Comparison of ENCODE assay signal across 34 cellular contexts in the genomic region with DNA sequence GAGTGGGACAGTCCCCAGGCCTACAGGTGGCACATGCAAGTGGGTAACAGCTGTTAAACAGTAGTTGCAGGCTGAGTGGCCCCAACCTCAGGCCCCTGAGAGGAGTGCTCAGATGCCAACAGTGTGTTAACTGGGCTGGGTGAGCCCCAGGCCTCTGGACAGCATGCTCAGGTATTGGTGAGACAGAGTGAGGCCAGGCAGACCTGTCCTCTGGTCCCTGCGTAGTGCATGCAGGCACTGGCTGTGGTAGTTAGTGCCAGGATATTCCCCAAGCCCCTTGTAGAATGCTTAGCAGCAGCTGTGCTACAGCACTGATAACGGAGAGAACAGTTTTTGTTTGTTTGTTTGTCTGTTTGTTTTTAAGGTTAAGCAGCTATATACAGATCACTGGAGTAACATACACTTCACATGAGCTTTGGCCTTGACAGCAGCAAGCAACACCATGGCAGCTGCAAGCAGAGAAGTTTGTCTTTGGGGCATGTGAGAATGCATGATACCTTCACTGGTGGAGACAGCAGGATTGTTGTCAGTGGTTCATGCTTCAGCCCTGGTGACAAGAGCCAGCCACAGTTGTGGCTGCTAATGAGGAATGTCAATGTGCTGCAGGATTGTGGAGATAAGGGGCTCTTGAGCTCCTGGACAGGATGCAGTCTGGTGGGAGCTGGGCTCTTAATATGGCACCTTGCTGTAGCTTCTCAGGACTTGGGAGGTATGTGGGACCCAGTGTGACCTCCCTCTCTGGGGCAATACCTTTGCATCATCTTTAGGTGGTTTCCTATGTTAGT.
"Had no signal": no experiment of that assay in that cellular context is flagged by ENCODE, and none has a peak within 500 bp of the region (broad histone marks: within the 10 kb centered on the region; RNA-seq: fewer than 3 reads in every experiment).

No MANE protein-coding gene starts in this region.

- H3K27ac ChIP-seq: adrenal gland, body of pancreas, neutrophil, ovary, prostate gland, sigmoid colon, vagina, VCaP had no signal

- H3K27me3 ChIP-seq: adrenal gland, body of pancreas, neutrophil, ovary, sigmoid colon, vagina had no signal

- H3K4me1 Mint-ChIP-seq: activated naive CD8-positive, alpha-beta T cell treated with anti-CD3 and anti-CD28 coated beads for 36 hours; naive B cell; nephron progenitor cell; stimulated activated memory B cell treated with anti-CD40 and anti-IgM and Interleukin-4, amounts not matched to agents 10 μg/mL and 1 μg/mL and 100 μg/mL, for 72 hours; stimulated activated naive CD8-positive, alpha-beta T cell treated with anti-CD3 and anti-CD28 coated beads, Interleukin-15, amount 100 ng/mL, for 72 hours had no signal

- H3K36me3 ChIP-seq: adrenal gland, neutrophil, ovary, prostate gland, sigmoid colon, vagina had no signal

- H3K9me3 ChIP-seq: adrenal gland, body of pancreas, neutrophil, ovary, prostate gland, vagina had no signal

- FAIRE-seq: small intestine, TTC549 had no signal

- H3K4me3 Mint-ChIP-seq: activated naive CD8-positive, alpha-beta T cell treated with anti-CD3 and anti-CD28 coated beads for 36 hours; naive B cell; nephron progenitor cell; stimulated activated memory B cell treated with anti-CD40 and anti-IgM and Interleukin-4, amounts not matched to agents 10 μg/mL and 1 μg/mL and 100 μg/mL, for 72 hours; stimulated activated naive CD8-positive, alpha-beta T cell treated with anti-CD3 and anti-CD28 coated beads, Interleukin-15, amount 100 ng/mL, for 72 hours; T-helper 1 cell treated with Interleukin-12 subunit alpha and Interleukin-12 subunit beta and Interleukin-4 antibody, amounts not matched to agents 30 μg/mL and 1 μg/mL, for 36 hours; type B pancreatic cell had no signal

- DNase-seq: activated CD4-positive, alpha-beta T cell treated with anti-CD3 and anti-CD28 coated beads for 48 hours; activated CD4-positive, alpha-beta T cell treated with anti-CD3 and anti-CD28 coated beads, Interleukin-2, amount 50 U/mL, for 48 hours; activated CD8-positive, alpha-beta memory T cell treated with anti-CD3 and anti-CD28 coated beads for 24 hours; activated effector memory CD4-positive, alpha-beta T cell treated with Interleukin-2 at 50 U/mL for 16 hours; activated naive CD4-positive, alpha-beta T cell treated with Interleukin-2 at 50 U/mL for 16 hours; activated naive CD8-positive, alpha-beta T cell treated with anti-CD3 and anti-CD28 coated beads for 36 hours; adrenal gland; aorta; caudate nucleus; hippocampal formation; naive B cell; nephron progenitor cell; ovary; retina; sigmoid colon; small intestine; stimulated activated CD4-positive, alpha-beta T cell treated with anti-CD3 and anti-CD28 coated beads, Interleukin-1b, Interleukin-23, amount 100 ng/mL, for 48 hours; stimulated activated CD4-positive, alpha-beta T cell treated with anti-CD3 and anti-CD28 coated beads, Interleukin-4, amount 100 ng/mL, for 4 hours; stimulated activated CD8-positive, alpha-beta memory T cell treated with anti-CD3 and anti-CD28 coated beads, Interleukin-4, amount 100 ng/mL, for 48 hours; stimulated activated naive CD8-positive, alpha-beta T cell treated with anti-CD3 and anti-CD28 coated beads, Interleukin-15, amount 100 ng/mL, for 72 hours; substantia nigra; SW 1271; T-helper 9 cell had no signal

- H3K27ac Mint-ChIP-seq: activated naive CD8-positive, alpha-beta T cell treated with anti-CD3 and anti-CD28 coated beads for 36 hours; naive B cell; nephron progenitor cell; stimulated activated memory B cell treated with anti-CD40 and anti-IgM and Interleukin-4, amounts not matched to agents 10 μg/mL and 1 μg/mL and 100 μg/mL, for 72 hours; stimulated activated naive CD8-positive, alpha-beta T cell treated with anti-CD3 and anti-CD28 coated beads, Interleukin-15, amount 100 ng/mL, for 72 hours; T-helper 1 cell treated with Interleukin-12 subunit alpha and Interleukin-12 subunit beta and Interleukin-4 antibody, amounts not matched to agents 30 μg/mL and 1 μg/mL, for 36 hours; type B pancreatic cell had no signal

- H3K27me3 Mint-ChIP-seq: activated naive CD8-positive, alpha-beta T cell treated with anti-CD3 and anti-CD28 coated beads for 36 hours; naive B cell; stimulated activated memory B cell treated with anti-CD40 and anti-IgM and Interleukin-4, amounts not matched to agents 10 μg/mL and 1 μg/mL and 100 μg/mL, for 72 hours; stimulated activated naive CD8-positive, alpha-beta T cell treated with anti-CD3 and anti-CD28 coated beads, Interleukin-15, amount 100 ng/mL, for 72 hours; type B pancreatic cell had no signal

- H3K4me1 ChIP-seq: adrenal gland, body of pancreas, prostate gland, sigmoid colon, vagina had no signal

- H3K9me3 Mint-ChIP-seq: nephron progenitor cell had no signal

- H3K36me3 Mint-ChIP-seq: activated naive CD8-positive, alpha-beta T cell treated with anti-CD3 and anti-CD28 coated beads for 36 hours; naive B cell; stimulated activated memory B cell treated with anti-CD40 and anti-IgM and Interleukin-4, amounts not matched to agents 10 μg/mL and 1 μg/mL and 100 μg/mL, for 72 hours; type B pancreatic cell had no signal

- H3K4me3 ChIP-seq: adrenal gland, body of pancreas, lung, ovary, prostate gland, sigmoid colon, vagina had no signal

- ATAC-seq: body of pancreas; left lobe of liver; stimulated activated memory B cell treated with anti-CD40 and anti-IgM and Interleukin-4, amounts not matched to agents 10 μg/mL and 1 μg/mL and 100 μg/mL, for 72 hours; stimulated activated naive CD8-positive, alpha-beta T cell treated with anti-CD3 and anti-CD28 coated beads, Interleukin-15, amount 100 ng/mL, for 72 hours had no signal
